ENCODE assay signal across 25 cellular contexts in the genomic region with DNA sequence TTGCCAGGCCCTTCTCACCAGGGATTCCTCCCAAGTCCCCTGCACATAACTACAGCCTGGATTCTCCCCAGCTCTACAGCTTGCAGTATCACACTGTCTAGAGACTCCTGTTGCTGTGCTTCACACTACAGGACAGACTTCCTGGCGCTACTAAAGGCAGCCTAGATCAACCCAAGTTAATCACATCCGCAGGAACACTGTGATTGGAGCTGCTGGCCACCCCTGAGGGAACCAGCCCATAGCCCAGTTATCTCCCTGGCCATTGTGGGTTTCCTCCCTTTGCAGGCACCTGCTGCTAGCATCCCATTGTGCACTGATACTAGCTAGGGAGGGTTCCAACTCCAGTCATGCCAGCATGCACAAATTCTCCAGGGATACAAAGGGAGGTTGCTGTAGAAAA.
"Had no signal": no experiment of that assay in that cellular context is flagged by ENCODE, and none has a peak within 500 bp of the region (broad histone marks: within the 10 kb centered on the region; RNA-seq: fewer than 3 reads in every experiment).

No MANE protein-coding gene starts in this region.

- H3K27ac ChIP-seq: breast epithelium, coronary artery, lower lobe of right lung, parathyroid adenoma, thoracic aorta had no signal

- H3K4me1 ChIP-seq: breast epithelium, lower lobe of right lung, parathyroid adenoma had no signal

- ATAC-seq: activated CD4-positive, alpha-beta T cell treated with anti-CD3 and anti-CD28 coated beads for 36 hours; foreskin keratinocyte; left lobe of liver; lower lobe of right lung; sciatic nerve; stimulated activated memory B cell treated with anti-CD40 and anti-IgM and Interleukin-4, amounts not matched to agents 10 μg/mL and 1 μg/mL and 100 μg/mL, for 72 hours; T-cell; WTC11 had no signal

- H3K36me3 ChIP-seq: breast epithelium, lower lobe of right lung, thoracic aorta had no signal

- H3K9me3 ChIP-seq: breast epithelium, lower lobe of right lung, thoracic aorta had no signal

- H3K79me2 ChIP-seq: parathyroid adenoma had no signal

- H3K9ac ChIP-seq: parathyroid adenoma had no signal

- DNase-seq: activated CD4-positive, alpha-beta T cell treated with anti-CD3 and anti-CD28 coated beads for 36 hours; activated CD4-positive, alpha-beta T cell treated with anti-CD3 and anti-CD28 coated beads, Interleukin-2, amount 50 U/mL, for 48 hours; activated CD8-positive, alpha-beta memory T cell treated with anti-CD3 and anti-CD28 coated beads, Interleukin-2, amount 50 U/mL, for 48 hours; activated effector memory CD4-positive, alpha-beta T cell treated with Interleukin-2 at 50 U/mL for 16 hours; activated naive CD4-positive, alpha-beta T cell treated with anti-CD3 and anti-CD28 coated beads for 36 hours; activated naive CD8-positive, alpha-beta T cell treated with anti-CD3 and anti-CD28 coated beads, Interleukin-2, amount 10 ng/mL, durations not matched to agents 7 days and 5 days; activated T-cell treated with anti-CD3 and anti-CD28 coated beads, Interleukin-2, amount 50 U/mL, for 48 hours; amniotic stem cell; cerebellar nuclear complex; foreskin keratinocyte; kidney; lower lobe of right lung; nephron progenitor cell; nucleus accumbens; small intestine; stimulated activated CD4-positive, alpha-beta T cell treated with anti-CD3 and anti-CD28 coated beads, Interleukin-2, amount 100 ng/mL, for 24 hours; T-cell had no signal

- H3K27me3 ChIP-seq: breast epithelium, foreskin keratinocyte had no signal

- H3K4me3 ChIP-seq: breast epithelium, coronary artery, lower lobe of right lung, thoracic aorta had no signal
